8 cellular contexts compared by ENCODE assay signal in the genomic region with DNA sequence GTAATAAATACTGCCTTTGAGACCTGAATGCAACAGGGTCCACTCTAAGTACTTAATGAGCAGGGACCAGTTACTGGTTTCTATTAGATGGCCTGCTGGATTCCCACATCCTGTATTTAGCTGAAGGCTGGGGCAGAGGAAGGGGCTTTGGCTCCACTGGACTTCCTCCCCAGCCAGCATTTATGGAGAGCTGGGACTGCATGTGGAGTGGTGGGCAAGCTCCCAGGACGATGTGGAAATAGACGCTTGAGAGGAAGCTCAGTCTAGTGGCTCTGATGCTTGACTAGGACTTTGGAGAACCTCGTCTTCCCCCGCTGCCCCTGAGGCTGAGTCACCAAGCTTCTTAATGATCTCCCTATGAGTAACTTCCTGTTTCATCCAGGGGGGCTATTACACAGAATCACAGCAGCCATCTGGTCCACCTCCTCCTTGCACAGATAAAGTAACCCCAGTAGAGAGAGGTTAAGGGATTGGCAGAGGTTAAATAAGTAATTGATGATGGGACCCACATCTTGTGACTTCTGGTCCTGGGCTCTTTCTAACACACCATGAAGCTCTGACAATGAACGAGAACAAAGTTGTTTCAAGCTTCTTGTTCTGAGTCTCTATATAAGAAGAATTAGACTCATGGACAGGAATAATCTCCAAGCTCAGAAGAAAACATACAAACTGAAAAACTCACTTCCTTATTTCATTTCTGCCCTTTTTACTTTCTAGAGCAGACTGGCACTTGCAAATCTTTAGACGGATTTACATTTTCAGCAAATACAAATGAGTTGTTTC.
A peak's percentile ranks its signal among the peaks of the same experiment; 100 is the strongest.
DNase-seq lines count a peak whose midpoint lies in the region; ATAC-seq and TF ChIP-seq lines count a peak whose summit lies in the region.

No MANE protein-coding gene starts in this region.

- no peaks in the 10 kb centered on the region for H3K27me3 ChIP-seq in right atrium auricular region

- H3K9me3 ChIP-seq in KOPT-K1 (ENCODE audit: insufficient read depth, low read length, poor library complexity, severe bottlenecking) (no peaks in the 10 kb centered on the region), right atrium auricular region (no peaks in the 10 kb centered on the region)

- ATAC-seq in GM21825 (IDR thresholded peaks at IDR 0.05; ENCODE audit: unreplicated experiment) = peak; percentile 82

- H3K4me1 ChIP-seq in right atrium auricular region = peaks cover 0 to 38% of the 10 kb centered on the region in 2 donors

- H3K4me3 ChIP-seq in right atrium auricular region = no peak overlapping the region

- TF ChIP-seq CTCF in right atrium auricular region (IDR thresholded peaks at IDR 0.05) = no peak

- DNase-seq in activated naive CD4-positive, alpha-beta T cell treated with Interleukin-2 at 50 U/mL for 16 hours = peak; percentile 3
- DNase-seq in activated naive CD4-positive, alpha-beta T cell (lab: John Stamatoyannopoulos, UW) = no peak
- DNase-seq in activated T-cell treated with anti-CD3 and anti-CD28 coated beads, Interleukin-2, amount 50 U/mL, for 48 hours = peak; percentile 34 to 53
- DNase-seq in right atrium auricular region (ENCODE audit: low spot score) (peak; percentile 90), NCI-H128 (lab: John Stamatoyannopoulos, UW; ENCODE audit: unreplicated experiment) (no peak)
- DNase-seq in stimulated activated CD4-positive, alpha-beta T cell treated with anti-CD3 and anti-CD28 coated beads, Interleukin-4, amount 100 ng/mL, for 24 hours = peak; percentile 6

- peak overlapping the region; percentile 43 for H3K27ac ChIP-seq in KOPT-K1 (ENCODE audit: low read depth, low read length, poor library complexity, severe bottlenecking)
- peak overlapping the region; percentile 44 to 52 for H3K27ac ChIP-seq in right atrium auricular region

- H3K36me3 ChIP-seq in KOPT-K1 (ENCODE audit: insufficient read depth, low read length) (no peaks in the 10 kb centered on the region), right atrium auricular region (no peaks in the 10 kb centered on the region)

Comparison
In these comparisons a context has a peak if more than half of its experiments do, and no peak if none do; other contexts are left out.
1. DNase-seq: peak in activated naive CD4-positive, alpha-beta T cell treated with Interleukin-2 at 50 U/mL for 16 hours (single experiment), activated T-cell treated with anti-CD3 and anti-CD28 coated beads, Interleukin-2, amount 50 U/mL, for 48 hours (2 of 2), right atrium auricular region (single experiment) and stimulated activated CD4-positive, alpha-beta T cell treated with anti-CD3 and anti-CD28 coated beads, Interleukin-4, amount 100 ng/mL, for 24 hours (single experiment); none in activated naive CD4-positive, alpha-beta T cell (0 of 4) and NCI-H128 (single experiment).